In genomic region chr2:238467772-238468171, GRCh38 we compare ENCODE assay signal across 17 cellular contexts. TPM values are rescaled to one million over a fixed set of nuclear protein-coding genes. Genes with fewer than 3 reads are reported as not detected.
DNase-seq lines count a peak whose midpoint lies in the region; ATAC-seq and TF ChIP-seq lines count a peak whose summit lies in the region.
"Had no signal": no experiment of that assay in that cellular context is flagged by ENCODE, and none has a peak within 500 bp of the region (broad histone marks: within the 10 kb centered on the region; RNA-seq: fewer than 3 reads in every experiment).

No MANE protein-coding gene starts in this region.

- no peak overlapping the region for H3K9ac ChIP-seq in GM23248
- H3K9ac ChIP-seq in adipocyte (ENCODE audit: low read length): peak overlapping the region; percentile 28
- H3K9ac ChIP-seq in skeletal muscle satellite cell (ENCODE audit: low read depth, low read length): peak overlapping the region; percentile 42
- H3K9ac ChIP-seq in mesendoderm (ENCODE audit: low read length): no peak overlapping the region

- peaks cover 8% of the 10 kb centered on the region; the same call in 1 of the 2 replicates for H3K4me1 ChIP-seq in GM23248 (ENCODE audit: insufficient read depth)
- peaks cover 10% of the 10 kb centered on the region for H3K4me1 ChIP-seq in adipocyte (ENCODE audit: control insufficient read depth, insufficient read depth, low read length)
- H3K4me1 ChIP-seq in skeletal muscle satellite cell (ENCODE audit: control insufficient read depth, insufficient read depth, low read length): peaks cover 10% of the 10 kb centered on the region
- H3K4me1 ChIP-seq in mesendoderm (ENCODE audit: control insufficient read depth, low read depth, low read length): no peaks in the 10 kb centered on the region
- H3K4me1 ChIP-seq in BE2C: no peaks in the 10 kb centered on the region

- no peaks in the 10 kb centered on the region for H3K4me1 Mint-ChIP-seq in Calu3 (ENCODE audit: low read depth, unreplicated experiment)

- H2AFZ ChIP-seq in GM23248: no peak overlapping the region

- no peak for ATAC-seq in HG02571 (IDR thresholded peaks at IDR 0.05; ENCODE audit: unreplicated experiment)

- H3K27ac Mint-ChIP-seq in Calu3 (ENCODE audit: unreplicated experiment): no peak overlapping the region

- H2AK5ac ChIP-seq in mesendoderm (ENCODE audit: low read length): no peak overlapping the region

- H3K36me3 ChIP-seq in GM23248 (ENCODE audit: low read depth) (peaks cover 6% of the 10 kb centered on the region; the same call in 1 of the 2 replicates), adipocyte (ENCODE audit: control insufficient read depth, insufficient read depth, low read length, severe bottlenecking) (no peaks in the 10 kb centered on the region), skeletal muscle satellite cell (ENCODE audit: insufficient read depth, low read length) (no peaks in the 10 kb centered on the region), mesendoderm (ENCODE audit: control insufficient read depth, insufficient read depth, low read length) (no peaks in the 10 kb centered on the region), BE2C (no peaks in the 10 kb centered on the region)

- no peak overlapping the region for H3K18ac ChIP-seq in mesendoderm (ENCODE audit: low read length)

- H3K27me3 Mint-ChIP-seq in Calu3 (ENCODE audit: unreplicated experiment): no peaks in the 10 kb centered on the region

- no peak overlapping the region for H3K4me3 Mint-ChIP-seq in Calu3 (ENCODE audit: low read depth, unreplicated experiment)

- no peak overlapping the region for H3K4me3 ChIP-seq in GM23248
- no peak overlapping the region for H3K4me3 ChIP-seq in adipocyte (ENCODE audit: low read length)
- H3K4me3 ChIP-seq in skeletal muscle satellite cell (ENCODE audit: low read length): no peak overlapping the region
- H3K4me3 ChIP-seq in mesendoderm (ENCODE audit: low read length): no peak overlapping the region
- H3K4me3 ChIP-seq in BE2C (ENCODE audit: low read depth, low read length): no peak overlapping the region

- intact Hi-C loops in Calu3 (cut with micrococcal nuclease; ENCODE audit: unreplicated experiment): no loop called here

- H3K36me3 Mint-ChIP-seq in Calu3 (ENCODE audit: insufficient read depth, unreplicated experiment): no peaks in the 10 kb centered on the region

- no peak overlapping the region for H4K8ac ChIP-seq in mesendoderm (ENCODE audit: low read depth, low read length)

- H3K56ac ChIP-seq in mesendoderm (ENCODE audit: low read length): no peak overlapping the region

- H3K4me2 ChIP-seq in GM23248 (ENCODE audit: unreplicated experiment) (no peak overlapping the region), skeletal muscle satellite cell (ENCODE audit: low read length) (no peak overlapping the region), mesendoderm (ENCODE audit: low read length) (no peak overlapping the region)

- H3K9me3 ChIP-seq in GM23248 (ENCODE audit: low read depth) (no peaks in the 10 kb centered on the region), adipocyte (ENCODE audit: control insufficient read depth, low read length) (peaks cover 11% of the 10 kb centered on the region), skeletal muscle satellite cell (replicated peaks; ENCODE audit: low read length) (no peaks in the 10 kb centered on the region), BE2C (no peaks in the 10 kb centered on the region)

- DNase-seq in GM23248 (peak; percentile 54), adipocyte (ENCODE audit: low read depth) (peak; percentile 62), fibroblast of peridontal ligament (ENCODE audit: extremely low read depth) (peak; percentile 81), Calu3 (no peak), mesendoderm (no peak), BE2C (no peak)
- DNase-seq: DMS79 treated with DMSO at 0.1 percent for 48 hours, H7, NCI-H1105 treated with DMSO at 0.1 percent for 48 hours, NCI-H1694 treated with DMSO at 0.1 percent for 48 hours, NCI-H510A, NCI-H774, OCI-M1 had no signal

- H3K4ac ChIP-seq in mesendoderm (ENCODE audit: low read depth, low read length): no peak overlapping the region

- 37 to 41% methylated on average over 1 of the region's 1 CpG for WGBS in GM23248 (ENCODE audit: low coverage in 1 of 2, low lambda C conversion rate in 2 of 2, missing lambda C conversion rate in 2 of 2), 2 experiments
- no CpG with 5 or more reads among the region's 1 CpG for WGBS in mesendoderm (ENCODE audit: extremely low coverage, insufficient coverage, low lambda C conversion rate)

- peaks cover 5% of the 10 kb centered on the region for H3K9me3 Mint-ChIP-seq in Calu3 (ENCODE audit: low read depth, unreplicated experiment)

- no peak overlapping the region for H3K27ac ChIP-seq in GM23248
- no peak overlapping the region for H3K27ac ChIP-seq in mesendoderm (ENCODE audit: low read depth, low read length)
- H3K27ac ChIP-seq: C4-2B, RWPE1 had no signal

- H3K79me1 ChIP-seq in mesendoderm (ENCODE audit: low read length): no peaks in the 10 kb centered on the region

- no peak overlapping the region for H2BK5ac ChIP-seq in mesendoderm (ENCODE audit: low read length)

- in situ Hi-C loops in GM23248 (cut with MboI): no loop called here

- H4K5ac ChIP-seq in mesendoderm (ENCODE audit: low read length): no peak overlapping the region

- no peak for TF ChIP-seq CTCF in Calu3 (IDR thresholded peaks at IDR 0.05; ENCODE audit: unreplicated experiment)
- no peak for TF ChIP-seq CTCF in BE2C (IDR thresholded peaks at IDR 0.05; ENCODE audit: low read depth, low read length)

- H2BK15ac ChIP-seq in mesendoderm (replicated peaks; ENCODE audit: low read depth): no peak overlapping the region

- no TSS peak for BruUV-seq in Calu3 (replicated peaks; lab: Mats Ljungman, UMichigan)

- H4K20me1 ChIP-seq in GM23248 (ENCODE audit: insufficient read depth): no peaks in the 10 kb centered on the region

- H2BK120ac ChIP-seq in mesendoderm (ENCODE audit: low read depth, low read length): no peak overlapping the region

- H3K9me2 ChIP-seq in GM23248 (ENCODE audit: insufficient read depth): no peaks in the 10 kb centered on the region

- H3K27me3 ChIP-seq in GM23248 (replicated peaks; ENCODE audit: insufficient read depth) (no peaks in the 10 kb centered on the region), adipocyte (replicated peaks; ENCODE audit: control insufficient read depth, insufficient read depth, low read length) (no peaks in the 10 kb centered on the region), skeletal muscle satellite cell (ENCODE audit: control insufficient read depth, insufficient read depth, low read length) (no peaks in the 10 kb centered on the region), mesendoderm (ENCODE audit: insufficient read depth, low read length, poor library complexity) (no peaks in the 10 kb centered on the region), BE2C (peaks cover 4% of the 10 kb centered on the region)

- no peaks in the 10 kb centered on the region for H3F3A ChIP-seq in GM23248 (ENCODE audit: insufficient read depth)

- H3K23ac ChIP-seq in mesendoderm (ENCODE audit: low read length): no peak overlapping the region

- H3K79me2 ChIP-seq in GM23248 (ENCODE audit: insufficient read depth): no peaks in the 10 kb centered on the region
- H3K79me2 ChIP-seq in mesendoderm (ENCODE audit: control insufficient read depth, insufficient read depth, low read length): no peaks in the 10 kb centered on the region

- CTCF ChIA-PET in Calu3 (lab: Charles Lee): no interaction called here

RNA-seq across cellular contexts. Expression of gene ASB1, which starts 41.0 kb away (rescaled TPM):
- 35.5 and 38.4 TPM in 2 replicates for total RNA-seq in GM23248 (2014; rRNA removed; shearing (Covaris generic))
- polyA plus RNA-seq in GM23248 (2016; fragmentation: Nextera tagmentation; extraction: Ambion mirVana): 31.5 and 35.3 TPM in 2 replicates
- total RNA-seq in skeletal muscle satellite cell (2012; rRNA removed): 29.5 and 35.0 TPM in 2 replicates
- total RNA-seq in Calu3 (2022): 64.2 and 71.6 TPM in 2 replicates
- 22.0 TPM for polyA plus RNA-seq in mesendoderm (2013, experiment 1 of 2)
- polyA plus RNA-seq in mesendoderm (2013, experiment 2 of 2): 22.2 TPM
- 39.2 TPM for polyA plus RNA-seq in BE2C (2012; ENCODE audit: insufficient read depth, insufficient read length, low read depth)

Comparison
In these comparisons a context has a peak if more than half of its experiments do, and no peak if none do; other contexts are left out.
1. DNase-seq: peak in GM23248 (single experiment), adipocyte (single experiment) and fibroblast of peridontal ligament (single experiment); none in Calu3 (single experiment), mesendoderm (single experiment) and BE2C (single experiment).
2. H3K9ac ChIP-seq: peak in adipocyte (single experiment) and skeletal muscle satellite cell (single experiment); none in GM23248 (single experiment) and mesendoderm (single experiment).